11 cellular contexts compared by ENCODE assay signal in the genomic region with DNA sequence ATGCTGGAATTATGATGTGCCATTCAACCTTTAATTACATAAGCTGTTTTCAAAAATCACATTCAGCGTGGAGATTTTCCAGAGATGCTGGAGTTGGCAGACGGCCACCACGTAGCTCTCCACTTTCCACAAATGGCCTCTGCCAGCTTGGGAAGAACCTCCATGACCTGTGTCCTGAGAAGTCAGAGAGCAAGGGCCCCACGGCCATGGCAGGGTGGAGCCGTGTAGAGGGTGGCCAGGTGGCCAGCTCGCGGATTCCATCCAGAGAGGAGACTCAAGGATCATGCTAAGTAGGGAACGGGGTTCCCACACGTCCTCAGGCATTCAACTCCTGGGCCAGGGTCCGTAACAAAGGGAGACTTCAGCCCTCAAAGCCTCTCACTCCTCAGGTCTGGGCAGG. TPM values are rescaled to one million over a fixed set of nuclear protein-coding genes. Genes with fewer than 3 reads are reported as not detected.
A peak's percentile ranks its signal among the peaks of the same experiment; 100 is the strongest.
DNase-seq lines count a peak whose midpoint lies in the region; ATAC-seq and TF ChIP-seq lines count a peak whose summit lies in the region.
"Had no signal": no experiment of that assay in that cellular context is flagged by ENCODE, and none has a peak within 500 bp of the region (broad histone marks: within the 10 kb centered on the region; RNA-seq: fewer than 3 reads in every experiment).

No MANE protein-coding gene starts in this region.

- no peak overlapping the region for H2BK15ac ChIP-seq in mesenchymal stem cell (ENCODE audit: low read depth, poor library complexity, severe bottlenecking)

- H3K27me3 ChIP-seq in mesenchymal stem cell (ENCODE audit: control insufficient read depth in 1 of 2, insufficient read depth in 1 of 2, low read length in 2 of 2) (no peaks in the 10 kb centered on the region), testis (no peaks in the 10 kb centered on the region)
- H3K27me3 ChIP-seq: ascending aorta had no signal

- no peak overlapping the region for H2AFZ ChIP-seq in mesenchymal stem cell (ENCODE audit: low read depth, low read length)

- no peak overlapping the region for H3K27ac Mint-ChIP-seq in activated T-helper 1 cell treated with anti-CD3 and anti-CD28 coated beads, Interleukin-12 subunit alpha, Interleukin-12 subunit beta, Interleukin-2, Interleukin-4 antibody, amounts not matched to agents 30 ng/mL and 10 ng/mL and 1 ng/mL, durations not matched to agents 14 hours and 24 hours and 36 hours

- H3K27me3 Mint-ChIP-seq in activated T-cell treated with anti-CD3 and anti-CD28 coated beads, Interleukin-2, amount 50 U/mL, for 4 hours (ENCODE audit: low read depth) = no peaks in the 10 kb centered on the region
- H3K27me3 Mint-ChIP-seq in activated T-helper 1 cell treated with anti-CD3 and anti-CD28 coated beads, Interleukin-12 subunit alpha, Interleukin-12 subunit beta, Interleukin-2, Interleukin-4 antibody, amounts not matched to agents 30 ng/mL and 10 ng/mL and 1 ng/mL, durations not matched to agents 14 hours and 24 hours and 36 hours (ENCODE audit: insufficient read depth) = peaks cover 2% of the 10 kb centered on the region

- no peak overlapping the region for H4K8ac ChIP-seq in mesenchymal stem cell (ENCODE audit: low read length)

- no peaks in the 10 kb centered on the region for H3K9me3 Mint-ChIP-seq in activated T-cell treated with anti-CD3 and anti-CD28 coated beads, Interleukin-2, amount 50 U/mL, for 4 hours
- H3K9me3 Mint-ChIP-seq in activated T-helper 1 cell treated with anti-CD3 and anti-CD28 coated beads, Interleukin-12 subunit alpha, Interleukin-12 subunit beta, Interleukin-2, Interleukin-4 antibody, amounts not matched to agents 30 ng/mL and 10 ng/mL and 1 ng/mL, durations not matched to agents 14 hours and 24 hours and 36 hours = no peaks in the 10 kb centered on the region

- no peak for DNase-seq in activated T-cell treated with anti-CD3 and anti-CD28 coated beads, Interleukin-2, amount 50 U/mL, for 4 hours
- no peak for DNase-seq in activated T-cell treated with anti-CD3 and anti-CD28 coated beads, Interleukin-2, amount 50 U/mL, for 48 hours
- DNase-seq in activated T-helper 1 cell treated with anti-CD3 and anti-CD28 coated beads, Interleukin-12 subunit alpha, Interleukin-12 subunit beta, Interleukin-2, Interleukin-4 antibody, amounts not matched to agents 30 ng/mL and 10 ng/mL and 1 ng/mL, durations not matched to agents 14 hours and 24 hours and 36 hours (ENCODE audit: low spot score) = no peak
- DNase-seq in mesenchymal stem cell (no peak), testis (no peak), DMS153 treated with DMSO at 0.1 percent for 48 hours (lab: John Stamatoyannopoulos, UW; ENCODE audit: unreplicated experiment) (no peak), T1000 (lab: John Stamatoyannopoulos, UW) (no peak)
- no peak for DNase-seq in NK-92 treated with Interleukin-12 subunit alpha and Interleukin-12 subunit beta, amount 100 ng/mL, for 24 hours (lab: John Stamatoyannopoulos, UW)
- DNase-seq: NCI-H2107; stimulated activated CD4-positive, alpha-beta T cell treated with anti-CD3 and anti-CD28 coated beads, Interleukin-4, amount 100 ng/mL, for 1 hour had no signal

- H2AK5ac ChIP-seq in mesenchymal stem cell (ENCODE audit: low read length, severe bottlenecking) = no peak overlapping the region

- H3K27ac ChIP-seq in mesenchymal stem cell (ENCODE audit: low read length, poor library complexity, severe bottlenecking) (no peak overlapping the region), testis (peak overlapping the region; percentile 51 to 85)

- H3K36me3 Mint-ChIP-seq in activated T-cell treated with anti-CD3 and anti-CD28 coated beads, Interleukin-2, amount 50 U/mL, for 4 hours (ENCODE audit: insufficient read depth) = no peaks in the 10 kb centered on the region
- H3K36me3 Mint-ChIP-seq in activated T-helper 1 cell treated with anti-CD3 and anti-CD28 coated beads, Interleukin-12 subunit alpha, Interleukin-12 subunit beta, Interleukin-2, Interleukin-4 antibody, amounts not matched to agents 30 ng/mL and 10 ng/mL and 1 ng/mL, durations not matched to agents 14 hours and 24 hours and 36 hours (ENCODE audit: low read depth) = peaks cover 16% of the 10 kb centered on the region

- peak overlapping the region; percentile 90 for H3K9ac ChIP-seq in mesenchymal stem cell (ENCODE audit: low read length)

- no peak overlapping the region for H3K4me2 ChIP-seq in mesenchymal stem cell (ENCODE audit: low read length, poor library complexity, severe bottlenecking)

- no peaks in the 10 kb centered on the region for H3K9me3 ChIP-seq in mesenchymal stem cell (ENCODE audit: control insufficient read depth, low read length)
- no peaks in the 10 kb centered on the region for H3K9me3 ChIP-seq in testis
- H3K9me3 ChIP-seq: ascending aorta had no signal

- H3K4me1 ChIP-seq in mesenchymal stem cell (ENCODE audit: control insufficient read depth, insufficient read depth, low read depth, low read length) (peaks cover 22% of the 10 kb centered on the region), testis (peaks cover 22% of the 10 kb centered on the region)

- H3K4me1 Mint-ChIP-seq in activated T-cell treated with anti-CD3 and anti-CD28 coated beads, Interleukin-2, amount 50 U/mL, for 4 hours (ENCODE audit: low read depth) = peaks cover 16% of the 10 kb centered on the region
- peaks cover 13% of the 10 kb centered on the region for H3K4me1 Mint-ChIP-seq in activated T-helper 1 cell treated with anti-CD3 and anti-CD28 coated beads, Interleukin-12 subunit alpha, Interleukin-12 subunit beta, Interleukin-2, Interleukin-4 antibody, amounts not matched to agents 30 ng/mL and 10 ng/mL and 1 ng/mL, durations not matched to agents 14 hours and 24 hours and 36 hours (ENCODE audit: low read depth)

- H3K18ac ChIP-seq in mesenchymal stem cell (ENCODE audit: low read depth in 1 of 2, low read length in 2 of 2) = no peak overlapping the region

- no peak for TF ChIP-seq POLR2A in testis (IDR thresholded peaks at IDR 0.05)

- no peak overlapping the region for H2BK5ac ChIP-seq in mesenchymal stem cell (ENCODE audit: low read depth, low read length, poor library complexity, severe bottlenecking)

- H2BK120ac ChIP-seq in mesenchymal stem cell (ENCODE audit: low read depth, low read length) = no peak overlapping the region

- no peak overlapping the region for H3K23ac ChIP-seq in mesenchymal stem cell (ENCODE audit: low read length in 2 of 2)

- peak overlapping the region; percentile 91 for H3K4me3 Mint-ChIP-seq in activated T-cell treated with anti-CD3 and anti-CD28 coated beads, Interleukin-2, amount 50 U/mL, for 4 hours
- H3K4me3 Mint-ChIP-seq in activated T-helper 1 cell treated with anti-CD3 and anti-CD28 coated beads, Interleukin-12 subunit alpha, Interleukin-12 subunit beta, Interleukin-2, Interleukin-4 antibody, amounts not matched to agents 30 ng/mL and 10 ng/mL and 1 ng/mL, durations not matched to agents 14 hours and 24 hours and 36 hours = peak overlapping the region; percentile 97

- H4K91ac ChIP-seq in mesenchymal stem cell (ENCODE audit: low read length) = no peak overlapping the region

- H3K14ac ChIP-seq in mesenchymal stem cell (ENCODE audit: low read length in 2 of 2) = no peak overlapping the region

- H3K79me1 ChIP-seq in mesenchymal stem cell (replicated peaks; ENCODE audit: low read length, poor library complexity, severe bottlenecking) = peaks cover 18% of the 10 kb centered on the region

- H3K36me3 ChIP-seq in mesenchymal stem cell (ENCODE audit: control insufficient read depth in 1 of 2, insufficient read depth in 2 of 2, low read depth in 1 of 2, low read length in 2 of 2) (peaks cover 40 to 44% of the 10 kb centered on the region in 2 experiments), testis (ENCODE audit: low read depth, missing control alignments) (no peaks in the 10 kb centered on the region)

- TF ChIP-seq CTCF in testis (IDR thresholded peaks at IDR 0.05) = no peak

- H2BK12ac ChIP-seq in mesenchymal stem cell (ENCODE audit: low read length in 2 of 2) = no peak overlapping the region

- intact Hi-C loops in activated T-helper 1 cell treated with anti-CD3 and anti-CD28 coated beads, Interleukin-12 subunit alpha, Interleukin-12 subunit beta, Interleukin-2, Interleukin-4 antibody, amounts not matched to agents 30 ng/mL and 10 ng/mL and 1 ng/mL, durations not matched to agents 14 hours and 24 hours and 36 hours (cut with micrococcal nuclease) = loop anchor here (2.0 to 5.0 kb wide), 2 partner anchors 67 to 1350 kb away; a partner anchor contains a TSS
- intact Hi-C loops in testis (cut with DNase I; ENCODE audit: low total_unique reads) = no loop called here

- H3K4me3 ChIP-seq in mesenchymal stem cell (ENCODE audit: insufficient read depth in 1 of 2, low read depth in 1 of 2, low read length in 2 of 2) (peak overlapping the region in 1 of 2 experiments; percentile 94), testis (no peak overlapping the region)

- whole genome bisulfite sequencing in mesenchymal stem cell = 67% methylated on average over 10 of the region's 10 CpGs
- WGBS in testis, 2 donors = 20 to 58% methylated on average over 3 to 10 of the region's 10 CpGs

- ATAC-seq in activated T-cell treated with anti-CD3 and anti-CD28 coated beads, Interleukin-2, amount 50 U/mL, for 4 hours = no peak

- H3K4ac ChIP-seq in mesenchymal stem cell (ENCODE audit: low read depth in 1 of 2, low read length in 2 of 2) = no peak overlapping the region

RNA-seq across cellular contexts. Expression of a gene that starts 1.3 kb away (rescaled TPM):
- total RNA-seq in activated T-cell treated with anti-CD3 and anti-CD28 coated beads, Interleukin-2, amount 50 U/mL, for 4 hours = 10 to 100 TPM; 55.9 to 65.3 (median 62.4) TPM
- total RNA-seq in activated T-helper 1 cell treated with anti-CD3 and anti-CD28 coated beads, Interleukin-12 subunit alpha, Interleukin-12 subunit beta, Interleukin-2, Interleukin-4 antibody, amounts not matched to agents 30 ng/mL and 10 ng/mL and 1 ng/mL, durations not matched to agents 14 hours and 24 hours and 36 hours = 62.4 and 63.4 TPM in 2 replicates
- polyA plus RNA-seq in mesenchymal stem cell (2013, experiment 1 of 2) = 44.9 TPM
- 45.0 TPM for polyA plus RNA-seq in mesenchymal stem cell (2013, experiment 2 of 2)
- total RNA-seq in testis = 10 to 100 TPM; 23.2 to 26.1 TPM
- 18.7 TPM for polyA plus RNA-seq in testis (ENCODE audit: insufficient read depth, low read depth, low replicate concordance)

RNA-seq across cellular contexts. Expression of a gene that starts 10.9 kb away (rescaled TPM):
- total RNA-seq in activated T-cell treated with anti-CD3 and anti-CD28 coated beads, Interleukin-2, amount 50 U/mL, for 4 hours = 100 to 1,000 TPM; 132 to 146 (median 134) TPM
- 91.4 and 96.1 TPM in 2 replicates for total RNA-seq in activated T-helper 1 cell treated with anti-CD3 and anti-CD28 coated beads, Interleukin-12 subunit alpha, Interleukin-12 subunit beta, Interleukin-2, Interleukin-4 antibody, amounts not matched to agents 30 ng/mL and 10 ng/mL and 1 ng/mL, durations not matched to agents 14 hours and 24 hours and 36 hours
- polyA plus RNA-seq in mesenchymal stem cell (2013, experiment 1 of 2) = 62.5 TPM
- polyA plus RNA-seq in mesenchymal stem cell (2013, experiment 2 of 2) = 61.5 TPM
- 10 to 100 TPM; 46.5 to 47.8 TPM for total RNA-seq in testis
- 36.1 TPM for polyA plus RNA-seq in testis (ENCODE audit: insufficient read depth, low read depth, low replicate concordance)

RNA-seq across cellular contexts. Expression of a gene that starts 23.4 kb away (rescaled TPM):
- total RNA-seq in activated T-cell treated with anti-CD3 and anti-CD28 coated beads, Interleukin-2, amount 50 U/mL, for 4 hours = 10 to 100 TPM; 10.5 to 11.1 (median 11.0) TPM
- 18.5 and 19.9 TPM in 2 replicates for total RNA-seq in activated T-helper 1 cell treated with anti-CD3 and anti-CD28 coated beads, Interleukin-12 subunit alpha, Interleukin-12 subunit beta, Interleukin-2, Interleukin-4 antibody, amounts not matched to agents 30 ng/mL and 10 ng/mL and 1 ng/mL, durations not matched to agents 14 hours and 24 hours and 36 hours
- 24.4 TPM for polyA plus RNA-seq in mesenchymal stem cell (2013, experiment 1 of 2)
- 23.7 TPM for polyA plus RNA-seq in mesenchymal stem cell (2013, experiment 2 of 2)
- 10 to 100 TPM; 48.2 to 54.3 TPM for total RNA-seq in testis
- polyA plus RNA-seq in testis (ENCODE audit: insufficient read depth, low read depth, low replicate concordance) = 38.8 TPM

RNA-seq across cellular contexts. Expression of a gene that starts 23.7 kb away (rescaled TPM):
- total RNA-seq in activated T-cell treated with anti-CD3 and anti-CD28 coated beads, Interleukin-2, amount 50 U/mL, for 4 hours = 100 to 1,000 TPM; 125 to 128 (median 126) TPM
- total RNA-seq in activated T-helper 1 cell treated with anti-CD3 and anti-CD28 coated beads, Interleukin-12 subunit alpha, Interleukin-12 subunit beta, Interleukin-2, Interleukin-4 antibody, amounts not matched to agents 30 ng/mL and 10 ng/mL and 1 ng/mL, durations not matched to agents 14 hours and 24 hours and 36 hours = 83.2 and 83.4 TPM in 2 replicates
- 16.0 TPM for polyA plus RNA-seq in mesenchymal stem cell (2013, experiment 1 of 2)
- 16.3 TPM for polyA plus RNA-seq in mesenchymal stem cell (2013, experiment 2 of 2)
- total RNA-seq in testis = 10 to 100 TPM; 83.7 to 89.9 TPM
- 99.3 TPM for polyA plus RNA-seq in testis (ENCODE audit: insufficient read depth, low read depth, low replicate concordance)

RNA-seq across cellular contexts. Expression of a gene that starts 58.6 kb away (rescaled TPM):
- 10 to 100 TPM; 61.9 to 69.8 (median 67.1) TPM for total RNA-seq in activated T-cell treated with anti-CD3 and anti-CD28 coated beads, Interleukin-2, amount 50 U/mL, for 4 hours
- 54.5 and 55.2 TPM in 2 replicates for total RNA-seq in activated T-helper 1 cell treated with anti-CD3 and anti-CD28 coated beads, Interleukin-12 subunit alpha, Interleukin-12 subunit beta, Interleukin-2, Interleukin-4 antibody, amounts not matched to agents 30 ng/mL and 10 ng/mL and 1 ng/mL, durations not matched to agents 14 hours and 24 hours and 36 hours
- polyA plus RNA-seq in mesenchymal stem cell (2013, experiment 1 of 2) = 29.3 TPM
- polyA plus RNA-seq in mesenchymal stem cell (2013, experiment 2 of 2) = 28.1 TPM
- 10 to 100 TPM; 38.7 to 41.9 TPM for total RNA-seq in testis
- 51.3 TPM for polyA plus RNA-seq in testis (ENCODE audit: insufficient read depth, low read depth, low replicate concordance)
